Comparison of ENCODE assay signal across 8 cellular contexts in genomic region chr17:75778066-75778860, GRCh38. TPM values are rescaled to one million over a fixed set of nuclear protein-coding genes. Genes with fewer than 3 reads are reported as not detected.
DNase-seq lines count a peak whose midpoint lies in the region; ATAC-seq, FAIRE-seq and TF ChIP-seq lines count a peak whose summit lies in the region.
"Not testable (repeated sequence)": the region's sequence is repeated elsewhere in the genome, so short reads cannot be mapped to it uniquely, and the experiment has no call there.

No MANE protein-coding gene starts in this region.

- H3K79me1 ChIP-seq in H1 (ENCODE audit: low read depth, low read length): not testable (repeated sequence)

- not testable (repeated sequence) for H2BK12ac ChIP-seq in H1 (ENCODE audit: low read depth, low read length)

- 23% methylated on average over 19 of the region's 19 CpGs; no CpG with 5 or more reads in 1 of the 2 experiments for WGBS in H1 (ENCODE audit: extremely low coverage in 1 of 2, insufficient coverage in 1 of 2, insufficient read length in 1 of 2, insufficient replicate concordance in 2 of 2, low coverage in 1 of 2, low lambda C conversion rate in 2 of 2, missing lambda C conversion rate in 1 of 2), 2 experiments

- CTCF ChIA-PET in H1 (lab: Charles Lee; ENCODE audit: partially characterized antibody): interaction anchor here (0.6 to 21.4 kb wide), 5 partner anchors 10 to 69 kb away, joined by 3 to 359 read pairs (median 4); partner anchors contain the start of gene GALK1

- H3K27me3 ChIP-seq in BLaER1 treated with 17β-estradiol and CSF1 and Interleukin-3, amounts not matched to agents 10 nM and 100 nM; HUES48 (ENCODE audit: control insufficient read depth, insufficient read depth, low read length); SJSA1 (replicated peaks); H1 (replicated peaks in 1 of 4; ENCODE audit: control insufficient read depth in 3 of 4, extremely low read depth in 1 of 4, insufficient read depth in 3 of 4, low read length in 3 of 4); iPS-20b (ENCODE audit: insufficient read depth, low read length): not testable (repeated sequence)

- H4K91ac ChIP-seq in H1 (replicated peaks; ENCODE audit: insufficient read length, low read length): not testable (repeated sequence)

- H3K4ac ChIP-seq in H1 (replicated peaks; ENCODE audit: insufficient read length, low read depth, low read length): not testable (repeated sequence)

- not testable (repeated sequence) for ATAC-seq in stimulated activated naive CD8-positive, alpha-beta T cell treated with anti-CD3 and anti-CD28 coated beads, Interleukin-15, amount 100 ng/mL, for 72 hours

- not testable (repeated sequence) for H2BK5ac ChIP-seq in H1 (ENCODE audit: low read depth, low read length)

- H3K4me3 ChIP-seq in BLaER1 treated with 17β-estradiol and CSF1 and Interleukin-3, amounts not matched to agents 10 nM and 100 nM: peak overlapping the region; percentile 87 to 99 (median 96)
- H3K4me3 ChIP-seq in HUES48 (ENCODE audit: low read depth, low read length) (peak overlapping the region; percentile 86), SJSA1 (peak overlapping the region; percentile 86), H1 (ENCODE audit: extremely low read depth in 1 of 4, insufficient read depth in 2 of 4, low read depth in 3 of 4, low read length in 4 of 4) (peak overlapping the region; percentile 75 to 93 (median 86)), iPS-20b (ENCODE audit: low read length) (peak overlapping the region; percentile 96)

- not testable (repeated sequence) for H3K56ac ChIP-seq in H1 (replicated peaks; ENCODE audit: insufficient read length, low read depth, low read length)

- H2AFZ ChIP-seq in H1 (ENCODE audit: low read length): not testable (repeated sequence)

- H3K9me3 ChIP-seq in BLaER1 treated with 17β-estradiol and CSF1 and Interleukin-3, amounts not matched to agents 10 nM and 100 nM (replicated peaks in 1 of 11); HUES48 (ENCODE audit: control insufficient read depth, insufficient read depth, low read length); SJSA1 (replicated peaks); H1 (ENCODE audit: insufficient read depth in 2 of 2, low read depth in 1 of 2, low read length in 1 of 2); iPS-20b (ENCODE audit: insufficient read depth, low read depth, low read length): not testable (repeated sequence)

- peaks cover 3 to 28% of the 10 kb centered on the region in 2 experiments; a peak in 3 of 4 replicates for H3K79me2 ChIP-seq in H1 (ENCODE audit: control insufficient read depth in 1 of 2, insufficient read depth in 2 of 2, low read length in 2 of 2)

- H3K36me3 ChIP-seq in BLaER1 treated with 17β-estradiol and CSF1 and Interleukin-3, amounts not matched to agents 10 nM and 100 nM: peaks cover 46 to 57% (median 51%) of the 10 kb centered on the region in 11 experiments
- H3K36me3 ChIP-seq in HUES48 (ENCODE audit: control insufficient read depth, insufficient read depth, low read length) (peaks cover 28% of the 10 kb centered on the region), SJSA1 (peaks cover 58% of the 10 kb centered on the region), H1 (ENCODE audit: control insufficient read depth in 2 of 4, insufficient read depth in 4 of 4, low read length in 3 of 4) (peaks cover 0 to 29% (median 14%) of the 10 kb centered on the region in 4 experiments; a peak in 5 of 8 replicates), iPS-20b (ENCODE audit: insufficient read depth, low read depth, low read length) (peaks cover 28% of the 10 kb centered on the region)

- H2AK5ac ChIP-seq in H1 (ENCODE audit: low read depth, low read length): not testable (repeated sequence)

- peak overlapping the region; percentile 98 to 100 (median 100) for H3K9ac ChIP-seq in BLaER1 treated with 17β-estradiol and CSF1 and Interleukin-3, amounts not matched to agents 10 nM and 100 nM
- peak overlapping the region; percentile 98 for H3K9ac ChIP-seq in HUES48 (ENCODE audit: low read depth, low read length)
- peak overlapping the region; percentile 91 to 98 (median 97) for H3K9ac ChIP-seq in H1 (replicated peaks in 1 of 4; ENCODE audit: extremely low read depth in 1 of 4, low read depth in 3 of 4, low read length in 3 of 4)
- H3K9ac ChIP-seq in iPS-20b (ENCODE audit: low read depth, low read length): peak overlapping the region; percentile 95

- peak overlapping the region; percentile 98 to 100 (median 99) for H3K27ac ChIP-seq in BLaER1 treated with 17β-estradiol and CSF1 and Interleukin-3, amounts not matched to agents 10 nM and 100 nM
- H3K27ac ChIP-seq in HUES48 (ENCODE audit: low read depth, low read length) (peak overlapping the region; percentile 98), H1 (ENCODE audit: low read depth, low read length) (peak overlapping the region; percentile 92), iPS-20b (ENCODE audit: low read length) (peak overlapping the region; percentile 49)
- not testable (repeated sequence) for H3K27ac ChIP-seq in SJSA1

- peaks cover 54 to 63% (median 62%) of the 10 kb centered on the region in 11 experiments for H4K20me1 ChIP-seq in BLaER1 treated with 17β-estradiol and CSF1 and Interleukin-3, amounts not matched to agents 10 nM and 100 nM
- H4K20me1 ChIP-seq in H1 (replicated peaks in 1 of 2; ENCODE audit: control insufficient read depth in 1 of 2, insufficient read depth in 2 of 2, low read length in 2 of 2): peaks cover 10 to 12% of the 10 kb centered on the region in 2 experiments

- FAIRE-seq in H1 (lab: Jason Lieb, UNC): peak; percentile 48

- peak overlapping the region; percentile 96 for H3K4me3 Mint-ChIP-seq in activated naive CD8-positive, alpha-beta T cell
- peak overlapping the region; percentile 94 for H3K4me3 Mint-ChIP-seq in nephron progenitor cell
- peak overlapping the region; percentile 82 to 94 for H3K4me3 Mint-ChIP-seq in stimulated activated naive CD8-positive, alpha-beta T cell treated with anti-CD3 and anti-CD28 coated beads, Interleukin-15, amount 100 ng/mL, for 72 hours

- TF ChIP-seq EP300 in H1 (IDR thresholded peaks at IDR 0.05; ENCODE audit: borderline replicate concordance in 1 of 2, low read depth in 2 of 2, low read length in 2 of 2): not testable (repeated sequence)

- H2BK120ac ChIP-seq in H1 (replicated peaks; ENCODE audit: low read depth, low read length): not testable (repeated sequence)

- peaks cover 42 to 62% (median 50%) of the 10 kb centered on the region in 10 experiments for H3K4me1 ChIP-seq in BLaER1 treated with 17β-estradiol and CSF1 and Interleukin-3, amounts not matched to agents 10 nM and 100 nM
- H3K4me1 ChIP-seq in HUES48 (ENCODE audit: control insufficient read depth, insufficient read depth, low read length); H1 (replicated peaks in 1 of 4; ENCODE audit: control insufficient read depth in 3 of 4, insufficient read depth in 4 of 4, low read length in 3 of 4); iPS-20b (ENCODE audit: insufficient read depth, low read length): not testable (repeated sequence)
- peaks cover 23% of the 10 kb centered on the region for H3K4me1 ChIP-seq in SJSA1 (replicated peaks)

- H3K4me1 Mint-ChIP-seq in activated naive CD8-positive, alpha-beta T cell (ENCODE audit: low read depth): peaks cover 38% of the 10 kb centered on the region
- H3K4me1 Mint-ChIP-seq in nephron progenitor cell: peaks cover 53% of the 10 kb centered on the region
- H3K4me1 Mint-ChIP-seq in stimulated activated naive CD8-positive, alpha-beta T cell treated with anti-CD3 and anti-CD28 coated beads, Interleukin-15, amount 100 ng/mL, for 72 hours: peaks cover 47% of the 10 kb centered on the region

- not testable (repeated sequence) for H2BK15ac ChIP-seq in H1 (ENCODE audit: low read length)

- not testable (repeated sequence) for TF ChIP-seq RAD21 in H1 (IDR thresholded peaks at IDR 0.05 in 1 of 2, conservative IDR thresholded peaks at IDR 0.05 in 1 of 2; ENCODE audit: low read depth in 2 of 2, low read length in 2 of 2)

- H3K23ac ChIP-seq in H1 (ENCODE audit: insufficient read length): not testable (repeated sequence)

- POLR2A ChIA-PET in H1 (lab: Charles Lee; ENCODE audit: partially characterized antibody): interaction anchor here (0.6 to 8.5 kb wide), 22 partner anchors 7 to 246 kb away, joined by 3 to 425 read pairs (median 4); partner anchors contain the start of genes GALK1, ITGB4, MRPL38 and UNK

- not testable (repeated sequence) for H3K27me3 Mint-ChIP-seq in activated naive CD8-positive, alpha-beta T cell; nephron progenitor cell (ENCODE audit: low read depth, poor library complexity); stimulated activated naive CD8-positive, alpha-beta T cell treated with anti-CD3 and anti-CD28 coated beads, Interleukin-15, amount 100 ng/mL, for 72 hours

- peak overlapping the region; percentile 91 for H3K27ac Mint-ChIP-seq in activated naive CD8-positive, alpha-beta T cell
- peak overlapping the region; percentile 92 for H3K27ac Mint-ChIP-seq in nephron progenitor cell
- H3K27ac Mint-ChIP-seq in stimulated activated naive CD8-positive, alpha-beta T cell treated with anti-CD3 and anti-CD28 coated beads, Interleukin-15, amount 100 ng/mL, for 72 hours: peak overlapping the region; percentile 94 to 100

- peak overlapping the region; percentile 96 for H4K8ac ChIP-seq in H1 (ENCODE audit: extremely low read depth, insufficient read depth, low read length)

- not testable (repeated sequence) for TF ChIP-seq CTCF in H1 (IDR thresholded peaks at IDR 0.05; ENCODE audit: control extremely low read depth in 1 of 3, insufficient read depth in 1 of 3, low read depth in 1 of 3, low read length in 3 of 3); nephron progenitor cell (IDR thresholded peaks at IDR 0.05)

- H3K14ac ChIP-seq in H1 (ENCODE audit: insufficient read length): not testable (repeated sequence)

- H3K4me2 ChIP-seq in BLaER1 treated with 17β-estradiol and CSF1 and Interleukin-3, amounts not matched to agents 10 nM and 100 nM: peak overlapping the region; percentile 77 to 98 (median 91)
- H3K4me2 ChIP-seq in H1 (ENCODE audit: insufficient read depth in 1 of 2, low read depth in 2 of 2, low read length in 2 of 2): peak overlapping the region; percentile 82 to 89

- not testable (repeated sequence) for H3K9me3 Mint-ChIP-seq in activated naive CD8-positive, alpha-beta T cell (ENCODE audit: low read depth); stimulated activated naive CD8-positive, alpha-beta T cell treated with anti-CD3 and anti-CD28 coated beads, Interleukin-15, amount 100 ng/mL, for 72 hours
- peaks cover 10% of the 10 kb centered on the region for H3K9me3 Mint-ChIP-seq in nephron progenitor cell

- H3K23me2 ChIP-seq in H1 (ENCODE audit: low read depth, low read length): not testable (repeated sequence)

- H4K5ac ChIP-seq in H1 (ENCODE audit: insufficient read length, low read depth, low read length): not testable (repeated sequence)

- H2BK20ac ChIP-seq in H1 (ENCODE audit: low read length): not testable (repeated sequence)

- peaks cover 22% of the 10 kb centered on the region for H3K36me3 Mint-ChIP-seq in activated naive CD8-positive, alpha-beta T cell
- H3K36me3 Mint-ChIP-seq in nephron progenitor cell (ENCODE audit: low read depth): peaks cover 36% of the 10 kb centered on the region

- DNase-seq in SJSA1 (ENCODE audit: low read depth in 1 of 2, low spot score in 2 of 2): peak; percentile 30 to 53
- not testable (repeated sequence) for DNase-seq in H1 (ENCODE audit: low read depth in 1 of 2, low spot score in 2 of 2); nephron progenitor cell; stimulated activated naive CD8-positive, alpha-beta T cell treated with anti-CD3 and anti-CD28 coated beads, Interleukin-15, amount 100 ng/mL, for 72 hours

- peak; percentile 2 to 32; a peak in 2 of 3 replicates for TF ChIP-seq POLR2A in H1 (IDR thresholded peaks at IDR 0.05; ENCODE audit: control extremely low read depth in 1 of 2, low read depth in 2 of 2, low read length in 2 of 2)

- not testable (repeated sequence) for H3K18ac ChIP-seq in H1 (ENCODE audit: extremely low read depth, low read length)

RNA-seq across cellular contexts. Expression of gene UNK, which starts 6.3 kb away (rescaled TPM):
- 28.8 and 42.8 TPM in 2 replicates for total RNA-seq in SJSA1 (2014; rRNA removed; shearing (Covaris generic))
- total RNA-seq in H1 (2021; fragmentation: NEBNext Ultra II Directional; extraction: Animal tissue kit (Norgen Biotek cat#: 25700)): 33.0 and 33.3 TPM in 2 replicates
- 24.2 and 28.9 TPM in 2 replicates for polyA plus RNA-seq in H1 (2011; rRNA removed)
- polyA plus RNA-seq in H1 (2011; cell fraction: cytosol; rRNA removed): 25.1 TPM
- polyA plus RNA-seq in H1 (2011; cell fraction: nucleus; rRNA removed): 45.5 TPM
- polyA plus RNA-seq in H1 (2012, experiment 1 of 2): 22.6 to 27.0 TPM (median 24.8 TPM) in 4 replicates
- 14.6 TPM for polyA plus RNA-seq in H1 (2012, experiment 2 of 2)
- polyA plus RNA-seq in H1 (2013, experiment 1 of 2): 19.3 TPM
- polyA plus RNA-seq in H1 (2013, experiment 2 of 2): 19.1 TPM
- 52.1 and 62.7 TPM in 2 replicates for polyA minus RNA-seq in H1 (2011; rRNA and poly(A)+ RNA removed)
- polyA minus RNA-seq in H1 (2011; cell fraction: cytosol; rRNA and poly(A)+ RNA removed): 38.1 TPM
- polyA minus RNA-seq in H1 (2011; cell fraction: nucleus; rRNA and poly(A)+ RNA removed): 75.4 TPM

RNA-seq across cellular contexts. Expression of gene GALK1, which starts 13.3 kb away (rescaled TPM):
- total RNA-seq in SJSA1 (2014; rRNA removed; shearing (Covaris generic)): 50.5 and 50.6 TPM in 2 replicates
- total RNA-seq in H1 (2021; fragmentation: NEBNext Ultra II Directional; extraction: Animal tissue kit (Norgen Biotek cat#: 25700)): 31.0 and 34.1 TPM in 2 replicates
- polyA plus RNA-seq in H1 (2011; rRNA removed): 47.9 and 65.5 TPM in 2 replicates
- 44.5 TPM for polyA plus RNA-seq in H1 (2011; cell fraction: cytosol; rRNA removed)
- 55.8 TPM for polyA plus RNA-seq in H1 (2011; cell fraction: nucleus; rRNA removed)
- polyA plus RNA-seq in H1 (2012, experiment 1 of 2): 16.4 to 35.1 TPM (median 32.3 TPM) in 4 replicates
- polyA plus RNA-seq in H1 (2012, experiment 2 of 2): 35.2 TPM
- polyA plus RNA-seq in H1 (2013, experiment 1 of 2): 21.9 TPM
- 20.6 TPM for polyA plus RNA-seq in H1 (2013, experiment 2 of 2)
- 12.2 and 12.8 TPM in 2 replicates for polyA minus RNA-seq in H1 (2011; rRNA and poly(A)+ RNA removed)
- 20.1 TPM for polyA minus RNA-seq in H1 (2011; cell fraction: cytosol; rRNA and poly(A)+ RNA removed)
- polyA minus RNA-seq in H1 (2011; cell fraction: nucleus; rRNA and poly(A)+ RNA removed): 19.5 TPM

RNA-seq across cellular contexts. Expression of gene ITGB4, which starts 57.0 kb away (rescaled TPM):
- not detected in 2 replicates for total RNA-seq in SJSA1 (2014; rRNA removed; shearing (Covaris generic))
- total RNA-seq in H1 (2021; fragmentation: NEBNext Ultra II Directional; extraction: Animal tissue kit (Norgen Biotek cat#: 25700)): 5.4 and 5.6 TPM in 2 replicates
- 5.2 and 8.4 TPM in 2 replicates for polyA plus RNA-seq in H1 (2011; rRNA removed)
- polyA plus RNA-seq in H1 (2011; cell fraction: cytosol; rRNA removed): 3.5 TPM
- 12.3 TPM for polyA plus RNA-seq in H1 (2011; cell fraction: nucleus; rRNA removed)
- polyA plus RNA-seq in H1 (2012, experiment 1 of 2): 4.4 to 8.2 TPM (median 6.4 TPM) in 4 replicates
- polyA plus RNA-seq in H1 (2012, experiment 2 of 2): 5.0 TPM
- 10.2 TPM for polyA plus RNA-seq in H1 (2013, experiment 1 of 2)
- 7.5 TPM for polyA plus RNA-seq in H1 (2013, experiment 2 of 2)
- 7.9 and 8.0 TPM in 2 replicates for polyA minus RNA-seq in H1 (2011; rRNA and poly(A)+ RNA removed)
- 7.6 TPM for polyA minus RNA-seq in H1 (2011; cell fraction: cytosol; rRNA and poly(A)+ RNA removed)
- polyA minus RNA-seq in H1 (2011; cell fraction: nucleus; rRNA and poly(A)+ RNA removed): 6.2 TPM
